In genomic region chr13:110412132-110412912, GRCh38 we compare ENCODE assay signal across 8 cellular contexts.
A peak's percentile ranks its signal among the peaks of the same experiment; 100 is the strongest.
DNase-seq lines count a peak whose midpoint lies in the region; ATAC-seq and TF ChIP-seq lines count a peak whose summit lies in the region.

No MANE protein-coding gene starts in this region.

- no peak overlapping the region for H3K4me3 ChIP-seq in right lobe of liver

- H3K9me3 ChIP-seq in right lobe of liver = no peaks in the 10 kb centered on the region

- peaks cover 0 to 6% (median 0%) of the 10 kb centered on the region in 4 donors for H3K4me1 ChIP-seq in right lobe of liver

- intact Hi-C loops in right lobe of liver (cut with DNase I) = loop anchor here in 1 of 2 donors (10.0 kb wide), 1 partner anchor 188 kb away; no protein-coding TSS in a partner anchor

- TF ChIP-seq CTCF in right lobe of liver (IDR thresholded peaks at IDR 0.05) = peak; percentile 85 to 94 (median 88)

- peak overlapping the region; percentile 38 to 65 (median 52) for H3K27ac ChIP-seq in right lobe of liver

- 27% methylated on average over 14 of the region's 16 CpGs for WGBS in right lobe of liver (ENCODE audit: insufficient coverage, low coverage, low lambda C conversion rate, missing lambda C conversion rate)

- H3K27me3 ChIP-seq in right lobe of liver = no peaks in the 10 kb centered on the region

- ATAC-seq in GM18508 (IDR thresholded peaks at IDR 0.05; ENCODE audit: insufficient read depth, unreplicated experiment) (peak; percentile 70), HG02981 (IDR thresholded peaks at IDR 0.05; ENCODE audit: unreplicated experiment) (peak; percentile 93), right lobe of liver (peak; percentile 86 to 92 (median 88))

- no peaks in the 10 kb centered on the region for H3K36me3 ChIP-seq in right lobe of liver

- no peak for TF ChIP-seq POLR2A in right lobe of liver (IDR thresholded peaks at IDR 0.05)

- peak; percentile 97 for DNase-seq in AG08395 (ENCODE audit: low spot score)
- DNase-seq in NCI-H2081 treated with DMSO at 0.1 percent for 48 hours (lab: John Stamatoyannopoulos, UW) = peak; percentile 14
- DNase-seq in activated CD4-positive, alpha-beta T cell treated with anti-CD3 and anti-CD28 coated beads for 48 hours = peak; percentile 81
- peak; percentile 97 for DNase-seq in dermis microvascular lymphatic vessel endothelial cell (ENCODE audit: low read depth in 2 of 2)
- peak; percentile 72 to 79 (median 75) for DNase-seq in right lobe of liver
- peak; percentile 51 to 57 for DNase-seq in stimulated activated CD4-positive, alpha-beta T cell treated with anti-CD3 and anti-CD28 coated beads, Interleukin-4, amount 100 ng/mL, for 4 hours

Comparison
In these comparisons a context has a peak if more than half of its experiments do, and no peak if none do; other contexts are left out.
1. DNase-seq: peak in every context shown above with its lines; median percentile 97 in AG08395; 97 in dermis microvascular lymphatic vessel endothelial cell; 81 in activated CD4-positive, alpha-beta T cell treated with anti-CD3 and anti-CD28 coated beads for 48 hours; 75 in right lobe of liver; 54 in stimulated activated CD4-positive, alpha-beta T cell treated with anti-CD3 and anti-CD28 coated beads, Interleukin-4, amount 100 ng/mL, for 4 hours; 14 in NCI-H2081 treated with DMSO at 0.1 percent for 48 hours.